In genomic region chr4:184965185-184966052, GRCh38 we compare ENCODE assay signal across 1 cellular context.
A peak's percentile ranks its signal among the peaks of the same experiment; 100 is the strongest.
TF ChIP-seq lines count a peak whose summit lies in the region.

No MANE protein-coding gene starts in this region.

TF ChIP-seq in K562, 482 proteins besides CTCF, POLR2A, EP300 and RAD21:
- peak; percentile 18 for TF ChIP-seq PRPF4 (IDR thresholded peaks at IDR 0.05; ENCODE audit: insufficient read depth, low read depth, low read length, poor library complexity, severe bottlenecking)
